Comparison of ENCODE assay signal across 8 cellular contexts in genomic region chr4:142846105-142846728, GRCh38. TPM values are rescaled to one million over a fixed set of nuclear protein-coding genes. Genes with fewer than 3 reads are reported as not detected.
A peak's percentile ranks its signal among the peaks of the same experiment; 100 is the strongest.
DNase-seq lines count a peak whose midpoint lies in the region; ATAC-seq and TF ChIP-seq lines count a peak whose summit lies in the region.

TSS of gene INPP4B (minus strand) at chr4:142846301.

- DNase-seq in AG08396 (ENCODE audit: low spot score), result peak; percentile 67
- no peak for DNase-seq in Panc1 (ENCODE audit: low read depth, low spot score)
- peak; percentile 7 for DNase-seq in activated gamma-delta T cell (lab: John Stamatoyannopoulos, UW)
- DNase-seq in foreskin fibroblast, result peak; percentile 44 to 75
- peak; percentile 33 for DNase-seq in testis
- no peak for DNase-seq in DMS79 treated with DMSO at 0.1 percent for 48 hours (lab: John Stamatoyannopoulos, UW)

- H3K4me3 Mint-ChIP-seq in nephron, result peak within 1 kb of the TSS; percentile 92 to 94 (median 94)

- no peaks in the 10 kb centered on the region for H3K36me3 Mint-ChIP-seq in nephron (ENCODE audit: low read depth)

- peak; percentile 51 for ATAC-seq in GM21528 (IDR thresholded peaks at IDR 0.05; ENCODE audit: low FRiP score, unreplicated experiment)
- peak; percentile 69 for ATAC-seq in Panc1

- in situ Hi-C loops in Panc1 (cut with HindIII; ENCODE audit: low pct_unique_long_range_greater_than_20kb, low sequenced_read_pairs), result no loop called here

- no peaks in the 10 kb centered on the region for H3K9me3 Mint-ChIP-seq in nephron

- intact Hi-C loops in Panc1 (cut with micrococcal nuclease; ENCODE audit: unreplicated experiment) (loop anchor here (2.0 to 10.0 kb wide), 2 partner anchors 361 to 719 kb away; no protein-coding TSS in a partner anchor), testis (cut with DNase I; ENCODE audit: low total_unique reads) (loop anchor here (10.0 kb wide), 1 partner anchor 491 kb away; no protein-coding TSS in a partner anchor)

- CTCF ChIA-PET in Panc1 (lab: Charles Lee), result no interaction called here

- H3K36me3 ChIP-seq in Panc1 (ENCODE audit: control insufficient read depth, insufficient read depth, low read length) (no peaks in the 10 kb centered on the region; the same call in 1 of the 2 replicates), testis (ENCODE audit: low read depth, missing control alignments) (no peaks in the 10 kb centered on the region)

- peak within 1 kb of the TSS; percentile 50 to 52 for H3K4me3 ChIP-seq in Panc1 (ENCODE audit: low read depth in 2 of 2, low read length in 2 of 2)
- H3K4me3 ChIP-seq in foreskin fibroblast (ENCODE audit: low read depth in 1 of 2, low read length in 2 of 2), result peak within 1 kb of the TSS; percentile 77 to 88
- H3K4me3 ChIP-seq in testis, result peak within 1 kb of the TSS; percentile 61 to 75

- TF ChIP-seq CTCF in Panc1 (IDR thresholded peaks at IDR 0.05) (no peak), foreskin fibroblast (IDR thresholded peaks at IDR 0.05; ENCODE audit: low read depth, low read length) (no peak), nephron (IDR thresholded peaks at IDR 0.05; ENCODE audit: unreplicated experiment in 3 of 3) (no peak), testis (IDR thresholded peaks at IDR 0.05) (no peak)

- H3K9me3 ChIP-seq in Panc1 (ENCODE audit: control insufficient read depth, insufficient read depth, low read depth, low read length) (no peaks in the 10 kb centered on the region), testis (no peaks in the 10 kb centered on the region)

- POLR2A ChIA-PET in Panc1 (lab: Charles Lee), result no interaction called here

- no TSS peak for BruUV-seq in Panc1 (replicated peaks; lab: Mats Ljungman, UMichigan)

- WGBS in testis, 2 donors, result 0% methylated on average over 21 to 56 of the region's 56 CpGs

- no peak within 1 kb of the TSS for H3K27ac Mint-ChIP-seq in nephron

- no peak for TF ChIP-seq POLR2A in testis (IDR thresholded peaks at IDR 0.05)

- H3K27ac ChIP-seq in Panc1 (ENCODE audit: low read length) (no peak within 1 kb of the TSS), testis (peak within 1 kb of the TSS in 1 of 2 donors; percentile 36)

- peaks cover 66% of the 10 kb centered on the region for H3K27me3 Mint-ChIP-seq in nephron (ENCODE audit: low read depth)

- no peaks in the 10 kb centered on the region for H3K4me1 ChIP-seq in Panc1 (ENCODE audit: control insufficient read depth, insufficient read depth, low read length)
- peaks cover 7% of the 10 kb centered on the region for H3K4me1 ChIP-seq in testis

- H3K27me3 ChIP-seq in Panc1 (ENCODE audit: control insufficient read depth, insufficient read depth, low read length) (no peaks in the 10 kb centered on the region), testis (no peaks in the 10 kb centered on the region)

- peaks cover 6% of the 10 kb centered on the region for H3K4me1 Mint-ChIP-seq in nephron

RNA-seq across cellular contexts. Expression of gene INPP4B, which starts in this region (rescaled TPM):
- 4.5 TPM for total RNA-seq in Panc1 (2021; ENCODE audit: unreplicated experiment)
- polyA plus RNA-seq in Panc1 (2012; ENCODE audit: insufficient read length), result 1.8 TPM
- 10 to 100 TPM; 23.2 to 55.2 TPM for total RNA-seq in testis
- 64.5 TPM for polyA plus RNA-seq in testis (ENCODE audit: insufficient read depth, low read depth, low replicate concordance)

Comparison
In these comparisons a context has a peak if more than half of its experiments do, and no peak if none do; other contexts are left out.
1. DNase-seq: peak in AG08396 (single experiment), activated gamma-delta T cell (single experiment), foreskin fibroblast (2 of 2) and testis (single experiment); none in Panc1 (single experiment) and DMS79 treated with DMSO at 0.1 percent for 48 hours (single experiment).
2. Peak in every context shown above with its lines, with median percentiles within 50 percentile points of each other: H3K4me3 ChIP-seq.